Comparison of ENCODE assay signal across 13 cellular contexts in genomic region chr2:234241656-234242445, GRCh38.
DNase-seq lines count a peak whose midpoint lies in the region; ATAC-seq, FAIRE-seq and TF ChIP-seq lines count a peak whose summit lies in the region.
"Had no signal": no experiment of that assay in that cellular context is flagged by ENCODE, and none has a peak within 500 bp of the region (broad histone marks: within the 10 kb centered on the region; RNA-seq: fewer than 3 reads in every experiment).

No MANE protein-coding gene starts in this region.

- H3K9me1 ChIP-seq in endothelial cell of umbilical vein (replicated peaks; ENCODE audit: control insufficient read depth, extremely low read depth, insufficient read depth, low read length): no peaks in the 10 kb centered on the region

- peak; percentile 98 for DNase-seq in Caki2 (ENCODE audit: low read depth)
- peak; percentile 74 for DNase-seq in NCI-H226
- peak; percentile 30 for DNase-seq in endothelial cell of umbilical vein (ENCODE audit: low read depth, low spot score)
- peak; percentile 37 for DNase-seq in neural progenitor cell (ENCODE audit: low spot score)
- DNase-seq in Right ventricle myocardium inferior (ENCODE audit: missing footprints): no peak
- DNase-seq in activated T-cell treated with anti-CD3 and anti-CD28 coated beads, Interleukin-2, amount 50 U/mL, for 24 hours: no peak
- no peak for DNase-seq in NCI-H2171 treated with DMSO at 0.1 percent for 48 hours (lab: John Stamatoyannopoulos, UW)
- DNase-seq in DMS153 treated with DMSO at 0.1 percent for 48 hours (lab: John Stamatoyannopoulos, UW; ENCODE audit: unreplicated experiment): no peak
- DNase-seq: activated CD8-positive, alpha-beta memory T cell treated with anti-CD3 and anti-CD28 coated beads, Interleukin-2, amount 50 U/mL, for 4 hours; left lung; NCI-H146; posterior cingulate gyrus had no signal

- H3K4me1 Mint-ChIP-seq in neural progenitor cell: peaks cover 54% of the 10 kb centered on the region
- H3K4me1 Mint-ChIP-seq in activated T-cell treated with anti-CD3 and anti-CD28 coated beads, Interleukin-2, amount 50 U/mL, for 24 hours (ENCODE audit: low read depth): peaks cover 9% of the 10 kb centered on the region

- H3K4me3 ChIP-seq in endothelial cell of umbilical vein (replicated peaks in 1 of 3; ENCODE audit: insufficient read depth in 1 of 3, low read depth in 1 of 3, low read length in 3 of 3): no peak overlapping the region
- H3K4me3 ChIP-seq in neural progenitor cell: no peak overlapping the region
- H3K4me3 ChIP-seq: left lung had no signal

- peaks cover 9% of the 10 kb centered on the region for H3K27me3 Mint-ChIP-seq in neural progenitor cell (ENCODE audit: insufficient read depth, low read depth)
- no peaks in the 10 kb centered on the region for H3K27me3 Mint-ChIP-seq in activated T-cell treated with anti-CD3 and anti-CD28 coated beads, Interleukin-2, amount 50 U/mL, for 24 hours

- H2AFZ ChIP-seq in endothelial cell of umbilical vein (ENCODE audit: low read depth, low read length): no peak overlapping the region
- H2AFZ ChIP-seq in neural progenitor cell (replicated peaks): no peak overlapping the region

- peak; percentile 31 for FAIRE-seq in endothelial cell of umbilical vein (lab: Jason Lieb, UNC)
- FAIRE-seq: TTC549 had no signal

- H3K9ac ChIP-seq in endothelial cell of umbilical vein (replicated peaks; ENCODE audit: extremely low read depth, insufficient read depth, low read length) (no peak overlapping the region), neural progenitor cell (no peak overlapping the region)

- TF ChIP-seq CTCF in endothelial cell of umbilical vein (IDR thresholded peaks at IDR 0.05; ENCODE audit: extremely low read depth in 1 of 2, insufficient read depth in 1 of 2, low read depth in 1 of 2, low read length in 2 of 2) (no peak), neural progenitor cell (IDR thresholded peaks at IDR 0.05) (no peak)

- no peak overlapping the region for H3K27ac ChIP-seq in endothelial cell of umbilical vein (ENCODE audit: insufficient read depth, low read depth, low read length)
- no peak overlapping the region for H3K27ac ChIP-seq in neural progenitor cell
- H3K27ac ChIP-seq: left lung had no signal

- peaks cover 22% of the 10 kb centered on the region for H3K9me3 Mint-ChIP-seq in neural progenitor cell
- H3K9me3 Mint-ChIP-seq in activated T-cell treated with anti-CD3 and anti-CD28 coated beads, Interleukin-2, amount 50 U/mL, for 24 hours: peaks cover 4% of the 10 kb centered on the region

- no peaks in the 10 kb centered on the region for H3K27me3 ChIP-seq in endothelial cell of umbilical vein (ENCODE audit: control insufficient read depth in 2 of 2, insufficient read depth in 2 of 2, low read length in 2 of 2)
- H3K27me3 ChIP-seq in neural progenitor cell: no peaks in the 10 kb centered on the region
- H3K27me3 ChIP-seq: left lung had no signal

- peak overlapping the region; percentile 22 for H3K4me3 Mint-ChIP-seq in neural progenitor cell
- H3K4me3 Mint-ChIP-seq in activated T-cell treated with anti-CD3 and anti-CD28 coated beads, Interleukin-2, amount 50 U/mL, for 24 hours: no peak overlapping the region

- peaks cover 32% of the 10 kb centered on the region for H3K4me1 ChIP-seq in endothelial cell of umbilical vein (ENCODE audit: control insufficient read depth, extremely low read depth, insufficient read depth, low read length)
- peaks cover 18% of the 10 kb centered on the region for H3K4me1 ChIP-seq in neural progenitor cell
- H3K4me1 ChIP-seq: left lung had no signal

- POLR2A ChIA-PET in endothelial cell of umbilical vein (lab: Charles Lee): no interaction called here

- no TSS peak for BruUV-seq in endothelial cell of umbilical vein (replicated peaks; lab: Mats Ljungman, UMichigan)

- CTCF ChIA-PET in endothelial cell of umbilical vein (lab: Charles Lee): interaction anchor here (0.7 to 1.2 kb wide), 4 partner anchors 9 to 303 kb away, joined by 3 to 5 read pairs (median 3); no protein-coding TSS in a partner anchor

- H3K9me3 ChIP-seq in endothelial cell of umbilical vein (replicated peaks; ENCODE audit: control insufficient read depth, insufficient read depth, low read length) (no peaks in the 10 kb centered on the region), neural progenitor cell (ENCODE audit: low read depth) (peaks cover 8% of the 10 kb centered on the region)
- H3K9me3 ChIP-seq: left lung had no signal

- no peak overlapping the region for H3K4me2 ChIP-seq in endothelial cell of umbilical vein (ENCODE audit: insufficient read depth, low read length)
- H3K4me2 ChIP-seq in neural progenitor cell: peak overlapping the region; percentile 21

- peaks cover 2% of the 10 kb centered on the region for H3K36me3 Mint-ChIP-seq in neural progenitor cell
- H3K36me3 Mint-ChIP-seq in activated T-cell treated with anti-CD3 and anti-CD28 coated beads, Interleukin-2, amount 50 U/mL, for 24 hours (ENCODE audit: low read depth): no peaks in the 10 kb centered on the region

- no peak for ATAC-seq in Right ventricle myocardium inferior

- dilution Hi-C loops in endothelial cell of umbilical vein (cut with MboI; ENCODE audit: extremely low pct_ligation_motif_present, low sequenced_read_pairs): no loop called here

- peak overlapping the region; percentile 4 for H3K27ac Mint-ChIP-seq in neural progenitor cell
- H3K27ac Mint-ChIP-seq in activated T-cell treated with anti-CD3 and anti-CD28 coated beads, Interleukin-2, amount 50 U/mL, for 24 hours: no peak overlapping the region

- H3K36me3 ChIP-seq in endothelial cell of umbilical vein (ENCODE audit: control insufficient read depth in 2 of 2, extremely low read depth in 1 of 2, insufficient read depth in 2 of 2, low read length in 2 of 2) (no peaks in the 10 kb centered on the region), neural progenitor cell (no peaks in the 10 kb centered on the region)
- H3K36me3 ChIP-seq: left lung had no signal

- no peak for TF ChIP-seq POLR2A in endothelial cell of umbilical vein (IDR thresholded peaks at IDR 0.05; ENCODE audit: low read depth, low read length)

- H4K20me1 ChIP-seq in endothelial cell of umbilical vein (replicated peaks; ENCODE audit: control insufficient read depth, extremely low read depth, insufficient read depth, low read length) (no peaks in the 10 kb centered on the region), neural progenitor cell (ENCODE audit: low read depth) (no peaks in the 10 kb centered on the region)

- H3K79me2 ChIP-seq in endothelial cell of umbilical vein (ENCODE audit: control insufficient read depth, insufficient read depth, low read length): no peaks in the 10 kb centered on the region
- H3K79me2 ChIP-seq in neural progenitor cell (ENCODE audit: low read depth): no peaks in the 10 kb centered on the region

- intact Hi-C loops in endothelial cell of umbilical vein (cut with micrococcal nuclease) (loop anchor here (2.0 kb wide), 1 partner anchor 39 kb away; no protein-coding TSS in a partner anchor), Right ventricle myocardium inferior (cut with DNase I) (no loop called here)

- in situ Hi-C loops in Caki2 (cut with HindIII; ENCODE audit: low pct_unique_long_range_greater_than_20kb, low sequenced_read_pairs): no loop called here

- no peaks in the 10 kb centered on the region for H3F3A ChIP-seq in neural progenitor cell (ENCODE audit: low read depth)

TF ChIP-seq in endothelial cell of umbilical vein, 7 proteins besides CTCF, POLR2A, EP300 and RAD21:
- TF ChIP-seq FOS (IDR thresholded peaks at IDR 0.05; ENCODE audit: borderline replicate concordance, insufficient read depth, low read length) (peak; percentile 81), GATA2 (IDR thresholded peaks at IDR 0.05; ENCODE audit: insufficient read depth, insufficient read length, low read depth, low read length) (peak; percentile 48), JUN (IDR thresholded peaks at IDR 0.05; ENCODE audit: borderline replicate concordance, insufficient read depth, insufficient read length, low read depth) (no peak)

Comparison
In these comparisons a context has a peak if more than half of its experiments do, and no peak if none do; other contexts are left out.
1. DNase-seq: peak in Caki2 (single experiment), NCI-H226 (single experiment), endothelial cell of umbilical vein (single experiment) and neural progenitor cell (single experiment); none in Right ventricle myocardium inferior (single experiment), activated T-cell treated with anti-CD3 and anti-CD28 coated beads, Interleukin-2, amount 50 U/mL, for 24 hours (single experiment), NCI-H2171 treated with DMSO at 0.1 percent for 48 hours (single experiment) and DMS153 treated with DMSO at 0.1 percent for 48 hours (single experiment).